32 cellular contexts compared by ENCODE assay signal in genomic region chr14:86774916-86775315, GRCh38.
"Had no signal": no experiment of that assay in that cellular context is flagged by ENCODE, and none has a peak within 500 bp of the region (broad histone marks: within the 10 kb centered on the region; RNA-seq: fewer than 3 reads in every experiment).

No MANE protein-coding gene starts in this region.

- H3K27me3 Mint-ChIP-seq: activated CD4-positive, alpha-beta memory T cell treated with anti-CD3 and anti-CD28 coated beads, Interleukin-2, amount 10 ng/mL, durations not matched to agents 7 days and 5 days; activated CD4-positive, alpha-beta T cell treated with anti-CD3 and anti-CD28 coated beads for 36 hours; activated CD4-positive, alpha-beta T cell treated with anti-CD3 and anti-CD28 coated beads, Interleukin-2, amount 10 ng/mL, durations not matched to agents 24 days and 14 days; activated naive CD8-positive, alpha-beta T cell; activated T-cell treated with anti-CD3 and anti-CD28 coated beads, Interleukin-2, amount 50 U/mL, for 24 hours; activated T-helper 17 cell treated with anti-CD3 and anti-CD28 coated beads, Interleukin-2, amount 50 U/mL, for 72 hours; central memory CD8-positive, alpha-beta T cell; dendritic cell treated with granulocyte-macrophage colony-stimulating factor and Interleukin-4, amounts not matched to agents 40 ng/mL and 50 ng/mL, for 4 days; T-helper 17 cell had no signal

- DNase-seq: activated CD4-positive, alpha-beta memory T cell treated with anti-CD3 and anti-CD28 coated beads, Interleukin-2, amount 10 ng/mL, durations not matched to agents 7 days and 5 days; activated CD4-positive, alpha-beta T cell treated with anti-CD3 and anti-CD28 coated beads for 36 hours; activated CD4-positive, alpha-beta T cell treated with anti-CD3 and anti-CD28 coated beads, Interleukin-2, amount 10 ng/mL, durations not matched to agents 24 days and 14 days; activated CD4-positive, CD25-positive, alpha-beta regulatory T cell; activated CD4-positive, CD25-positive, alpha-beta regulatory T cell treated with anti-CD3 and anti-CD28 coated beads, Interleukin-2, amount 50 U/mL, for 72 hours; activated CD8-positive, alpha-beta memory T cell treated with anti-CD3 and anti-CD28 coated beads, Interleukin-2, amount 50 U/mL, for 48 hours; activated effector memory CD4-positive, alpha-beta T cell treated with Interleukin-2 at 50 U/mL for 16 hours; activated gamma-delta T cell treated with Interleukin-2 at 50 U/mL for 16 hours; activated naive CD4-positive, alpha-beta T cell treated with anti-CD3 and anti-CD28 coated beads, Interleukin-2, amount 50 U/mL, for 16 hours; activated naive CD4-positive, alpha-beta T cell treated with Interleukin-2 at 50 U/mL for 16 hours; activated T-cell treated with anti-CD3 and anti-CD28 coated beads for 4 hours; activated T-cell treated with anti-CD3 and anti-CD28 coated beads, Interleukin-2, amount 50 U/mL, for 24 hours; amniotic stem cell; anterior cingulate cortex; brain microvascular endothelial cell; dorsolateral prefrontal cortex; effector memory CD4-positive, alpha-beta T cell; foreskin keratinocyte; gastrocnemius medialis; glutamatergic neuron; heart left ventricle; T-helper 1 cell; T-helper 17 cell; T1000; WERI-Rb-1 had no signal

- H3K36me3 ChIP-seq: brain microvascular endothelial cell, esophagus muscularis mucosa, gastrocnemius medialis, heart left ventricle, WERI-Rb-1 had no signal

- H3K9me3 ChIP-seq: esophagus muscularis mucosa, gastrocnemius medialis, heart left ventricle had no signal

- H3K4me3 Mint-ChIP-seq: activated CD4-positive, alpha-beta memory T cell treated with anti-CD3 and anti-CD28 coated beads, Interleukin-2, amount 10 ng/mL, durations not matched to agents 7 days and 5 days; activated CD4-positive, alpha-beta T cell treated with anti-CD3 and anti-CD28 coated beads for 36 hours; activated CD4-positive, alpha-beta T cell treated with anti-CD3 and anti-CD28 coated beads, Interleukin-2, amount 10 ng/mL, durations not matched to agents 24 days and 14 days; activated naive CD8-positive, alpha-beta T cell; activated T-cell treated with anti-CD3 and anti-CD28 coated beads, Interleukin-2, amount 50 U/mL, for 24 hours; activated T-helper 17 cell treated with anti-CD3 and anti-CD28 coated beads, Interleukin-2, amount 50 U/mL, for 72 hours; central memory CD8-positive, alpha-beta T cell; dendritic cell treated with granulocyte-macrophage colony-stimulating factor and Interleukin-4, amounts not matched to agents 40 ng/mL and 50 ng/mL, for 4 days; T-helper 17 cell; T-helper 2 cell treated with Interferon-gamma antibody and Interleukin-4, amounts not matched to agents 5 μg/mL and 100 μg/mL, for 36 hours had no signal

- H3K4me3 ChIP-seq: coronary artery, dorsolateral prefrontal cortex, esophagus muscularis mucosa, gastrocnemius medialis, heart left ventricle had no signal

- H3K9me3 Mint-ChIP-seq: dendritic cell treated with granulocyte-macrophage colony-stimulating factor and Interleukin-4, amounts not matched to agents 40 ng/mL and 50 ng/mL, for 4 days had no signal

- H3K4me1 ChIP-seq: esophagus muscularis mucosa, foreskin keratinocyte, gastrocnemius medialis, heart left ventricle had no signal

- H3K4me1 Mint-ChIP-seq: activated CD4-positive, alpha-beta memory T cell treated with anti-CD3 and anti-CD28 coated beads, Interleukin-2, amount 10 ng/mL, durations not matched to agents 7 days and 5 days; activated CD4-positive, alpha-beta T cell treated with anti-CD3 and anti-CD28 coated beads for 36 hours; activated CD4-positive, alpha-beta T cell treated with anti-CD3 and anti-CD28 coated beads, Interleukin-2, amount 10 ng/mL, durations not matched to agents 24 days and 14 days; activated T-helper 17 cell treated with anti-CD3 and anti-CD28 coated beads, Interleukin-2, amount 50 U/mL, for 72 hours; central memory CD8-positive, alpha-beta T cell; T-helper 17 cell had no signal

- H3K27ac ChIP-seq: brain microvascular endothelial cell, coronary artery, dorsolateral prefrontal cortex, esophagus muscularis mucosa, foreskin keratinocyte, gastrocnemius medialis, heart left ventricle, WERI-Rb-1 had no signal

- H3K27ac Mint-ChIP-seq: activated CD4-positive, alpha-beta memory T cell treated with anti-CD3 and anti-CD28 coated beads, Interleukin-2, amount 10 ng/mL, durations not matched to agents 7 days and 5 days; activated CD4-positive, alpha-beta T cell treated with anti-CD3 and anti-CD28 coated beads for 36 hours; activated CD4-positive, alpha-beta T cell treated with anti-CD3 and anti-CD28 coated beads, Interleukin-2, amount 10 ng/mL, durations not matched to agents 24 days and 14 days; activated naive CD8-positive, alpha-beta T cell; activated T-cell treated with anti-CD3 and anti-CD28 coated beads, Interleukin-2, amount 50 U/mL, for 24 hours; activated T-helper 17 cell treated with anti-CD3 and anti-CD28 coated beads, Interleukin-2, amount 50 U/mL, for 72 hours; dendritic cell treated with granulocyte-macrophage colony-stimulating factor and Interleukin-4, amounts not matched to agents 40 ng/mL and 50 ng/mL, for 4 days; T-helper 17 cell; T-helper 2 cell treated with Interferon-gamma antibody and Interleukin-4, amounts not matched to agents 5 μg/mL and 100 μg/mL, for 36 hours had no signal

- H3K27me3 ChIP-seq: brain microvascular endothelial cell, dorsolateral prefrontal cortex, esophagus muscularis mucosa, foreskin keratinocyte, gastrocnemius medialis, heart left ventricle had no signal

- H3K36me3 Mint-ChIP-seq: activated naive CD8-positive, alpha-beta T cell had no signal

- ATAC-seq: activated CD4-positive, alpha-beta T cell treated with anti-CD3 and anti-CD28 coated beads for 36 hours; activated T-helper 17 cell treated with anti-CD3 and anti-CD28 coated beads, Interleukin-2, amount 50 U/mL, for 72 hours; foreskin keratinocyte; gastrocnemius medialis; heart left ventricle; T-helper 17 cell had no signal
